Comparison of ENCODE assay signal across 8 cellular contexts in genomic region chr4:149914521-149915115, GRCh38.
DNase-seq lines count a peak whose midpoint lies in the region; ATAC-seq and TF ChIP-seq lines count a peak whose summit lies in the region.

No MANE protein-coding gene starts in this region.

- H3K27me3 Mint-ChIP-seq in CD4-positive, alpha-beta T cell, result peaks cover 4% of the 10 kb centered on the region

- WGBS in adrenal gland, 4 donors, result 21 to 28% (median 24%) methylated on average over 5 of the region's 5 CpGs

- H3K27ac Mint-ChIP-seq in CD4-positive, alpha-beta T cell, result no peak overlapping the region

- H3K9me3 ChIP-seq in CD4-positive, alpha-beta T cell (ENCODE audit: control insufficient read depth, low read length), result no peaks in the 10 kb centered on the region
- H3K9me3 ChIP-seq in adrenal gland (replicated peaks in 1 of 3) (no peaks in the 10 kb centered on the region), tibial artery (no peaks in the 10 kb centered on the region)

- H3K27me3 ChIP-seq in CD4-positive, alpha-beta T cell (ENCODE audit: control insufficient read depth, insufficient read depth, low read length), result no peaks in the 10 kb centered on the region
- H3K27me3 ChIP-seq in adrenal gland, result no peaks in the 10 kb centered on the region
- H3K27me3 ChIP-seq in tibial artery, result no peaks in the 10 kb centered on the region

- POLR2A ChIA-PET in CD4-positive, alpha-beta T cell (lab: Charles Lee), result no interaction called here

- DNase-seq in CD4-positive, alpha-beta T cell, result no peak
- DNase-seq in NCI-H1105 (lab: John Stamatoyannopoulos, UW) (peak; percentile 23), adrenal gland (peak in 5 of 7 donors; percentile 10 to 42 (median 21)), left kidney (ENCODE audit: low read depth, low spot score) (peak; percentile 71), tibial artery (no peak)

- TF ChIP-seq POLR2A in adrenal gland (IDR thresholded peaks at IDR 0.05), result no peak

- no peak overlapping the region for H3K4me3 Mint-ChIP-seq in CD4-positive, alpha-beta T cell

- no peak overlapping the region for H3K27ac ChIP-seq in CD4-positive, alpha-beta T cell (ENCODE audit: low read depth, low read length)
- H3K27ac ChIP-seq in adrenal gland (no peak overlapping the region), tibial artery (no peak overlapping the region)

- H3K9me3 Mint-ChIP-seq in CD4-positive, alpha-beta T cell, result no peaks in the 10 kb centered on the region

- H3K4me1 Mint-ChIP-seq in CD4-positive, alpha-beta T cell (ENCODE audit: low read depth), result no peaks in the 10 kb centered on the region

- CTCF ChIA-PET in CD4-positive, alpha-beta T cell (lab: Charles Lee), result no interaction called here

- H3K4me3 ChIP-seq in GM12875 (ENCODE audit: low read depth, low read length) (no peak overlapping the region), adrenal gland (no peak overlapping the region), tibial artery (no peak overlapping the region)

- ATAC-seq in CD4-positive, alpha-beta T cell (ENCODE audit: poor library complexity), result no peak
- ATAC-seq in HG02678 (IDR thresholded peaks at IDR 0.05; ENCODE audit: unreplicated experiment), result peak; percentile 87
- no peak for ATAC-seq in HG03196 (IDR thresholded peaks at IDR 0.05; ENCODE audit: unreplicated experiment)

- intact Hi-C loops in CD4-positive, alpha-beta T cell (cut with DNase I, micrococcal nuclease), result no loop called here
- intact Hi-C loops in adrenal gland (cut with DNase I) (no loop called here), tibial artery (cut with DNase I; ENCODE audit: low total_unique reads) (no loop called here)

- H3K4me1 ChIP-seq in adrenal gland (replicated peaks in 1 of 2) (no peaks in the 10 kb centered on the region), tibial artery (peaks cover 0 to 15% (median 0%) of the 10 kb centered on the region in 4 donors)

- H3K36me3 Mint-ChIP-seq in CD4-positive, alpha-beta T cell (ENCODE audit: low read depth), result no peaks in the 10 kb centered on the region

- H3K36me3 ChIP-seq in adrenal gland (replicated peaks in 1 of 2) (no peaks in the 10 kb centered on the region), tibial artery (no peaks in the 10 kb centered on the region)

- peak; percentile 40 for TF ChIP-seq CTCF in CD4-positive, alpha-beta T cell (IDR thresholded peaks at IDR 0.05)
- TF ChIP-seq CTCF in GM12875 (IDR thresholded peaks at IDR 0.05; ENCODE audit: borderline replicate concordance, insufficient read depth, low read depth, low read length) (peak; percentile 71), adrenal gland (IDR thresholded peaks at IDR 0.05) (peak; percentile 13 to 55 (median 24)), tibial artery (IDR thresholded peaks at IDR 0.05) (peak in 1 of 2 experiments; percentile 29)

Comparison
In these comparisons a context has a peak if more than half of its experiments do, and no peak if none do; other contexts are left out.
1. DNase-seq: peak in NCI-H1105 (single experiment), adrenal gland (5 of 7) and left kidney (single experiment); none in CD4-positive, alpha-beta T cell (0 of 10) and tibial artery (0 of 2).